Comparison of ENCODE assay signal across 11 cellular contexts in the genomic region with DNA sequence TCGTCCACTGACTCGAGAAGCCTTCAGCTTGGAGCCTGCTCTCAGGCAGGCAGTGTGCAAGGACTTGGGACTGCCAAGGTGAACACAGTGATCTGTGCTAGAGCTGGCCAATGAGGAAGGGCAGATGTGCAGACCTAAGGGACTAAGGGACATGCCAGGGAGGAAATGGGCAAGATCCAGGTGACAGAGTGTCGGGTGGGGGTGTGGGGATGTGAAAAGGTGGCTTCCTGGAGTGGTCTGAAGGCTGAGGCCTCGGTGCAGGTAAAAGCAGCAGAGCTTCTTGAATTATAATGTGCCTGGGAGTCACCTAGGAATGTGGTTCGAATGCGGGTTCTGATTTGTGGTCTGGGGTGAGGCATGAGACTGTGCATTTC. TPM values are rescaled to one million over a fixed set of nuclear protein-coding genes. Genes with fewer than 3 reads are reported as not detected.
DNase-seq lines count a peak whose midpoint lies in the region; ATAC-seq and TF ChIP-seq lines count a peak whose summit lies in the region.
"Had no signal": no experiment of that assay in that cellular context is flagged by ENCODE, and none has a peak within 500 bp of the region (broad histone marks: within the 10 kb centered on the region; RNA-seq: fewer than 3 reads in every experiment).

No MANE protein-coding gene starts in this region.

- H4K91ac ChIP-seq in H9 (ENCODE audit: insufficient read length, low read depth, low read length) (no peak overlapping the region), mesenchymal stem cell (ENCODE audit: low read length) (peak overlapping the region; percentile 9)

- H3K27me3 ChIP-seq in H9 (ENCODE audit: insufficient read depth, low read length), result no peaks in the 10 kb centered on the region
- H3K27me3 ChIP-seq in mesenchymal stem cell (ENCODE audit: control insufficient read depth in 1 of 2, insufficient read depth in 1 of 2, low read length in 2 of 2), result no peaks in the 10 kb centered on the region
- H3K27me3 ChIP-seq in heart left ventricle, result no peaks in the 10 kb centered on the region
- no peaks in the 10 kb centered on the region for H3K27me3 ChIP-seq in breast epithelium
- no peaks in the 10 kb centered on the region for H3K27me3 ChIP-seq in uterus
- H3K27me3 ChIP-seq: BE2C had no signal

- H3K27ac ChIP-seq in H9 (ENCODE audit: insufficient read length, low read depth, low read length) (no peak overlapping the region), mesenchymal stem cell (ENCODE audit: low read length, poor library complexity, severe bottlenecking) (no peak overlapping the region), heart left ventricle (no peak overlapping the region), breast epithelium (no peak overlapping the region), uterus (no peak overlapping the region)

- no peaks in the 10 kb centered on the region for H3K23me2 ChIP-seq in H9 (ENCODE audit: insufficient read length, low read depth, low read length, poor library complexity, severe bottlenecking)

- no peaks in the 10 kb centered on the region for H3K79me2 ChIP-seq in H9 (ENCODE audit: insufficient read depth, low read length)

- H3K4me2 ChIP-seq in H9 (ENCODE audit: insufficient read depth, insufficient read length, low read length) (no peak overlapping the region), mesenchymal stem cell (ENCODE audit: low read length, poor library complexity, severe bottlenecking) (no peak overlapping the region)
- H3K4me2 ChIP-seq: GM23338 had no signal

- DNase-seq in H9, result no peak
- DNase-seq in mesenchymal stem cell, result no peak
- peak; percentile 42 for DNase-seq in osteocyte (ENCODE audit: extremely low spot score, unreplicated experiment)
- DNase-seq in heart left ventricle, result no peak
- DNase-seq in breast epithelium (ENCODE audit: low spot score in 2 of 2), result no peak
- no peak for DNase-seq in uterus

- H3K27ac Mint-ChIP-seq in H9, result peak overlapping the region in 2 of 3 experiments; percentile 64 to 71; a peak in 2 of 7 replicates
- no peak overlapping the region for H3K27ac Mint-ChIP-seq in osteocyte (ENCODE audit: unreplicated experiment)
- H3K27ac Mint-ChIP-seq: CD4-positive, CD25-positive, alpha-beta regulatory T cell; GM23338 had no signal

- intact Hi-C loops in heart left ventricle (cut with DNase I) (loop anchor here in 6 of 10 donors (1.0 to 10.0 kb wide), 4 partner anchors 43 to 254 kb away; a partner anchor contains a TSS), breast epithelium (cut with DNase I; ENCODE audit: low total_unique reads) (no loop called here), uterus (cut with DNase I; ENCODE audit: low total_unique reads) (no loop called here)

- H2BK12ac ChIP-seq in H9 (ENCODE audit: insufficient read length, low read depth, low read length) (no peak overlapping the region), mesenchymal stem cell (ENCODE audit: low read length in 2 of 2) (no peak overlapping the region)

- H3K14ac ChIP-seq in H9 (ENCODE audit: insufficient read depth, low read length) (no peak overlapping the region), mesenchymal stem cell (ENCODE audit: low read length in 2 of 2) (no peak overlapping the region)

- no peak for TF ChIP-seq POLR2A in heart left ventricle (IDR thresholded peaks at IDR 0.05)
- no peak for TF ChIP-seq POLR2A in breast epithelium (IDR thresholded peaks at IDR 0.05)
- TF ChIP-seq POLR2A in uterus (IDR thresholded peaks at IDR 0.05), result no peak

- H3K79me1 ChIP-seq in H9 (ENCODE audit: insufficient read depth, low read depth, low read length, poor library complexity, severe bottlenecking) (no peaks in the 10 kb centered on the region), mesenchymal stem cell (replicated peaks; ENCODE audit: low read length, poor library complexity, severe bottlenecking) (peaks cover 5% of the 10 kb centered on the region)

- H2AFZ ChIP-seq in H9 (ENCODE audit: low read length) (no peak overlapping the region), mesenchymal stem cell (ENCODE audit: low read depth, low read length) (no peak overlapping the region)
- H2AFZ ChIP-seq: GM23338 had no signal

- H2BK5ac ChIP-seq in H9 (ENCODE audit: insufficient read length, low read length) (no peak overlapping the region), mesenchymal stem cell (ENCODE audit: low read depth, low read length, poor library complexity, severe bottlenecking) (no peak overlapping the region)

- H2AK5ac ChIP-seq in H9 (ENCODE audit: insufficient read length, low read length), result no peak overlapping the region
- H2AK5ac ChIP-seq in mesenchymal stem cell (ENCODE audit: low read length, severe bottlenecking), result no peak overlapping the region

- no peak overlapping the region for H3K56ac ChIP-seq in H9 (ENCODE audit: insufficient read length, low read depth, low read length)

- H2BK20ac ChIP-seq in H9 (ENCODE audit: low read depth, low read length, poor library complexity, severe bottlenecking), result no peak overlapping the region

- H3K23ac ChIP-seq in H9 (ENCODE audit: insufficient read length, low read depth, low read length), result no peak overlapping the region
- no peak overlapping the region for H3K23ac ChIP-seq in mesenchymal stem cell (ENCODE audit: low read length in 2 of 2)

- peak; percentile 10 for ATAC-seq in HG03066 (IDR thresholded peaks at IDR 0.05; ENCODE audit: low read depth, unreplicated experiment)
- no peak for ATAC-seq in heart left ventricle

- no peak overlapping the region for H3T11ph ChIP-seq in H9 (ENCODE audit: low read length)

- H4K20me1 ChIP-seq in H9 (ENCODE audit: control insufficient read depth, insufficient read depth, insufficient read length), result no peaks in the 10 kb centered on the region

- H3K4me1 Mint-ChIP-seq in H9 (peaks cover 23 to 27% of the 10 kb centered on the region in 2 experiments), osteocyte (ENCODE audit: unreplicated experiment) (peaks cover 7% of the 10 kb centered on the region)
- H3K4me1 Mint-ChIP-seq: CD4-positive, CD25-positive, alpha-beta regulatory T cell had no signal

- H4K8ac ChIP-seq in H9 (replicated peaks; ENCODE audit: insufficient read length, low read depth, low read length) (no peak overlapping the region), mesenchymal stem cell (ENCODE audit: low read length) (no peak overlapping the region)

- H2BK15ac ChIP-seq in H9 (ENCODE audit: low read depth, low read length), result no peak overlapping the region
- no peak overlapping the region for H2BK15ac ChIP-seq in mesenchymal stem cell (ENCODE audit: low read depth, poor library complexity, severe bottlenecking)

- H3K18ac ChIP-seq in H9 (ENCODE audit: insufficient read length, low read depth, low read length) (no peak overlapping the region), mesenchymal stem cell (ENCODE audit: low read depth in 1 of 2, low read length in 2 of 2) (no peak overlapping the region)

- H3K4me3 Mint-ChIP-seq in H9 (no peak overlapping the region; a peak in 1 of 5 replicates), osteocyte (ENCODE audit: unreplicated experiment) (no peak overlapping the region)
- H3K4me3 Mint-ChIP-seq: CD4-positive, CD25-positive, alpha-beta regulatory T cell; GM23338 had no signal

- H3K9me3 ChIP-seq in H9 (ENCODE audit: control insufficient read depth, low read depth, low read length) (no peaks in the 10 kb centered on the region), mesenchymal stem cell (ENCODE audit: control insufficient read depth, low read length) (peaks cover 6% of the 10 kb centered on the region), heart left ventricle (peaks cover 0 to 13% (median 0%) of the 10 kb centered on the region in 12 donors), breast epithelium (no peaks in the 10 kb centered on the region), uterus (no peaks in the 10 kb centered on the region)
- H3K9me3 ChIP-seq: BE2C, Caco-2 had no signal

- WGBS in H9 (ENCODE audit: extremely low coverage, insufficient read length, low lambda C conversion rate), result no CpG with 5 or more reads among the region's 6 CpGs
- WGBS in mesenchymal stem cell, result 91% methylated on average over 6 of the region's 6 CpGs
- WGBS in heart left ventricle, 4 donors, result 92 to 95% (median 92%) methylated on average over 6 of the region's 6 CpGs

- TF ChIP-seq CTCF in H9 (conservative IDR thresholded peaks at IDR 0.05) (no peak), osteocyte (IDR thresholded peaks at IDR 0.05) (no peak), heart left ventricle (IDR thresholded peaks at IDR 0.05) (no peak), breast epithelium (IDR thresholded peaks at IDR 0.05) (no peak), uterus (IDR thresholded peaks at IDR 0.05) (no peak)

- no peak overlapping the region for H4K5ac ChIP-seq in H9 (ENCODE audit: insufficient read length, low read depth, low read length)

- H2BK120ac ChIP-seq in H9 (ENCODE audit: low read depth, low read length, poor library complexity, severe bottlenecking), result no peak overlapping the region
- no peak overlapping the region for H2BK120ac ChIP-seq in mesenchymal stem cell (ENCODE audit: low read depth, low read length)

- H3K4ac ChIP-seq in H9 (ENCODE audit: low read depth, low read length), result no peak overlapping the region
- H3K4ac ChIP-seq in mesenchymal stem cell (ENCODE audit: low read depth in 1 of 2, low read length in 2 of 2), result no peak overlapping the region

- no peaks in the 10 kb centered on the region for H3K27me3 Mint-ChIP-seq in H9 (ENCODE audit: low read depth)
- no peaks in the 10 kb centered on the region for H3K27me3 Mint-ChIP-seq in osteocyte (ENCODE audit: unreplicated experiment)

- H3K9ac ChIP-seq in H9 (ENCODE audit: extremely low read depth, insufficient read length, low read length) (no peak overlapping the region), mesenchymal stem cell (ENCODE audit: low read length) (no peak overlapping the region)

- H3K9me3 Mint-ChIP-seq in H9 (no peaks in the 10 kb centered on the region), osteocyte (ENCODE audit: unreplicated experiment) (peaks cover 2% of the 10 kb centered on the region)
- H3K9me3 Mint-ChIP-seq: GM23338 had no signal

- H3K36me3 ChIP-seq in mesenchymal stem cell (ENCODE audit: control insufficient read depth in 1 of 2, insufficient read depth in 2 of 2, low read depth in 1 of 2, low read length in 2 of 2) (peaks cover 36 to 51% of the 10 kb centered on the region in 2 experiments), heart left ventricle (peaks cover 0 to 5% (median 0%) of the 10 kb centered on the region in 9 donors), breast epithelium (no peaks in the 10 kb centered on the region), uterus (no peaks in the 10 kb centered on the region)
- H3K36me3 ChIP-seq: BE2C had no signal

- H3K4me1 ChIP-seq in H9 (ENCODE audit: insufficient read depth, low read length), result no peaks in the 10 kb centered on the region; the same call in 1 of the 2 replicates
- H3K4me1 ChIP-seq in mesenchymal stem cell (ENCODE audit: control insufficient read depth, insufficient read depth, low read depth, low read length), result peaks cover 14% of the 10 kb centered on the region
- peaks cover 0 to 17% (median 0%) of the 10 kb centered on the region in 12 donors for H3K4me1 ChIP-seq in heart left ventricle
- no peaks in the 10 kb centered on the region for H3K4me1 ChIP-seq in breast epithelium
- no peaks in the 10 kb centered on the region for H3K4me1 ChIP-seq in uterus
- H3K4me1 ChIP-seq: BE2C, Caco-2 had no signal

- no peak overlapping the region for H3K4me3 ChIP-seq in mesenchymal stem cell (ENCODE audit: insufficient read depth in 1 of 2, low read depth in 1 of 2, low read length in 2 of 2)
- H3K4me3 ChIP-seq in heart left ventricle, result no peak overlapping the region
- H3K4me3 ChIP-seq in breast epithelium, result no peak overlapping the region
- H3K4me3 ChIP-seq in uterus, result no peak overlapping the region
- H3K4me3 ChIP-seq: GM23338 had no signal

- H3K36me3 Mint-ChIP-seq in H9 (ENCODE audit: insufficient read depth in 1 of 3, low read depth in 3 of 3), result peaks cover 0 to 9% (median 4%) of the 10 kb centered on the region in 3 experiments; a peak in 6 of 7 replicates
- H3K36me3 Mint-ChIP-seq in osteocyte (ENCODE audit: unreplicated experiment), result no peaks in the 10 kb centered on the region
- H3K36me3 Mint-ChIP-seq: CD4-positive, CD25-positive, alpha-beta regulatory T cell had no signal

RNA-seq across cellular contexts. Expression of a gene that starts 42.0 kb away (rescaled TPM):
- total RNA-seq in H9 (2021), result 15.4 and 15.9 TPM in 2 replicates
- 25.2 TPM for polyA plus RNA-seq in mesenchymal stem cell (2013, experiment 1 of 2)
- polyA plus RNA-seq in mesenchymal stem cell (2013, experiment 2 of 2), result 25.9 TPM
- 19.3 and 22.7 TPM in 2 replicates for total RNA-seq in osteocyte
- total RNA-seq in heart left ventricle, result 10 to 100 TPM in 6 of 9 donors, 1 to 10 TPM in 3; 6.9 to 38.5 (median 12.2) TPM
- polyA plus RNA-seq in heart left ventricle, result 1 to 10 TPM; 4.9 to 9.2 TPM
- 10 to 100 TPM; 11.2 to 52.2 (median 49.8) TPM for total RNA-seq in breast epithelium
- 1 to 10 TPM; 2.3 to 5.9 (median 3.7) TPM for total RNA-seq in uterus
- total RNA-seq: CD4-positive, CD25-positive, alpha-beta regulatory T cell had no signal
- polyA plus RNA-seq: CD4-positive, CD25-positive, alpha-beta regulatory T cell had no signal

Comparison
In these comparisons a context has a peak if more than half of its experiments do, and no peak if none do; other contexts are left out.
1. intact Hi-C loops: an anchor here in heart left ventricle (1.0 to 10.0 kb wide); none called in breast epithelium and uterus.